ENCODE assay signal across 8 cellular contexts in genomic region chr1:44820945-44821715, GRCh38. TPM values are rescaled to one million over a fixed set of nuclear protein-coding genes. Genes with fewer than 3 reads are reported as not detected.
DNase-seq lines count a peak whose midpoint lies in the region; ATAC-seq and TF ChIP-seq lines count a peak whose summit lies in the region.

No MANE protein-coding gene starts in this region.

- no peaks in the 10 kb centered on the region for H3K36me3 ChIP-seq in lung (ENCODE audit: control insufficient read depth in 2 of 2, insufficient read depth in 2 of 2, low read length in 2 of 2)

- H3K27me3 Mint-ChIP-seq in T-helper 2 cell treated with Interferon-gamma antibody and Interleukin-4, amounts not matched to agents 5 μg/mL and 100 μg/mL, for 36 hours (ENCODE audit: low read depth): no peaks in the 10 kb centered on the region

- no peaks in the 10 kb centered on the region for H3K9me3 Mint-ChIP-seq in T-helper 2 cell treated with Interferon-gamma antibody and Interleukin-4, amounts not matched to agents 5 μg/mL and 100 μg/mL, for 36 hours
- H3K9me3 Mint-ChIP-seq in activated naive CD4-positive, alpha-beta T cell treated with anti-CD3 and anti-CD28 coated beads, Interleukin-2, amount 50 U/mL, for 72 hours: no peaks in the 10 kb centered on the region

- WGBS in lung, 2 donors: 80 to 86% methylated on average over 13 of the region's 13 CpGs

- H3K4me3 ChIP-seq in lung: peak overlapping the region; percentile 17

- H3K4me3 Mint-ChIP-seq in T-helper 2 cell treated with Interferon-gamma antibody and Interleukin-4, amounts not matched to agents 5 μg/mL and 100 μg/mL, for 36 hours: peak overlapping the region; percentile 87

- no peak for ATAC-seq in activated naive CD4-positive, alpha-beta T cell treated with anti-CD3 and anti-CD28 coated beads, Interleukin-2, amount 50 U/mL, for 72 hours
- ATAC-seq in lung (ENCODE audit: insufficient read depth, low FRiP score): no peak

- H3K4me1 ChIP-seq in lung (ENCODE audit: control insufficient read depth in 2 of 2, insufficient read depth in 2 of 2, low read length in 2 of 2): peaks cover 0 to under 1% of the 10 kb centered on the region in 2 donors

- peak overlapping the region in 1 of 2 donors; percentile 16 for H3K27ac ChIP-seq in lung (ENCODE audit: low read depth in 1 of 2, low read length in 1 of 2)
- H3K27ac ChIP-seq in substantia nigra (ENCODE audit: low read depth, low read length, poor library complexity, severe bottlenecking): peak overlapping the region; percentile 88

- no peak for DNase-seq in T-helper 2 cell treated with Interferon-gamma antibody and Interleukin-4, amounts not matched to agents 5 μg/mL and 100 μg/mL, for 36 hours (ENCODE audit: low spot score)
- DNase-seq in T-helper 2 cell: no peak
- DNase-seq in activated naive CD4-positive, alpha-beta T cell treated with anti-CD3 and anti-CD28 coated beads, Interleukin-2, amount 50 U/mL, for 72 hours (ENCODE audit: low spot score in 2 of 2): no peak
- DNase-seq in lung (ENCODE audit: low spot score): no peak
- no peak for DNase-seq in substantia nigra (lab: John Stamatoyannopoulos, UW)
- no peak for DNase-seq in AG08396 (ENCODE audit: low spot score)
- no peak for DNase-seq in amniotic stem cell (lab: John Stamatoyannopoulos, UW)
- DNase-seq in C1 segment of cervical spinal cord (lab: John Stamatoyannopoulos, UW): no peak

- peaks cover 3% of the 10 kb centered on the region for H3K36me3 Mint-ChIP-seq in T-helper 2 cell treated with Interferon-gamma antibody and Interleukin-4, amounts not matched to agents 5 μg/mL and 100 μg/mL, for 36 hours (ENCODE audit: low read depth)
- H3K36me3 Mint-ChIP-seq in activated naive CD4-positive, alpha-beta T cell treated with anti-CD3 and anti-CD28 coated beads, Interleukin-2, amount 50 U/mL, for 72 hours: peaks cover 0 to 15% of the 10 kb centered on the region in 2 donors

- TF ChIP-seq CTCF in lung (IDR thresholded peaks at IDR 0.05; ENCODE audit: control extremely low read depth, extremely low read depth): no peak

- no peaks in the 10 kb centered on the region for H3K9me3 ChIP-seq in lung (ENCODE audit: control insufficient read depth in 2 of 2, insufficient read depth in 1 of 2, low read length in 1 of 2)

- no peaks in the 10 kb centered on the region for H3K27me3 ChIP-seq in lung (ENCODE audit: control insufficient read depth, insufficient read depth)

- peak overlapping the region; percentile 50 for H3K27ac Mint-ChIP-seq in T-helper 2 cell treated with Interferon-gamma antibody and Interleukin-4, amounts not matched to agents 5 μg/mL and 100 μg/mL, for 36 hours
- H3K27ac Mint-ChIP-seq in activated naive CD4-positive, alpha-beta T cell treated with anti-CD3 and anti-CD28 coated beads, Interleukin-2, amount 50 U/mL, for 72 hours: peak overlapping the region; percentile 99 to 100

- H3K4me1 Mint-ChIP-seq in T-helper 2 cell treated with Interferon-gamma antibody and Interleukin-4, amounts not matched to agents 5 μg/mL and 100 μg/mL, for 36 hours (ENCODE audit: low read depth): peaks cover 25% of the 10 kb centered on the region

RNA-seq across cellular contexts. Expression of gene BTBD19, which starts 12.8 kb away (rescaled TPM):
- 10 to 100 TPM in 1 of 2 donors, 1 to 10 TPM in 1; 9.7 to 16.7 TPM for total RNA-seq in activated naive CD4-positive, alpha-beta T cell treated with anti-CD3 and anti-CD28 coated beads, Interleukin-2, amount 50 U/mL, for 72 hours
- total RNA-seq in lung: 10 to 100 TPM in 1 of 2 donors, 1 to 10 TPM in 1; 7.0 to 20.0 TPM
- 10 to 100 TPM in 1 of 2 donors, 1 to 10 TPM in 1; 5.6 to 13.8 TPM for polyA plus RNA-seq in lung

RNA-seq across cellular contexts. Expression of gene DYNLT4, which starts 14.0 kb away (rescaled TPM):
- total RNA-seq in activated naive CD4-positive, alpha-beta T cell treated with anti-CD3 and anti-CD28 coated beads, Interleukin-2, amount 50 U/mL, for 72 hours: under 1 TPM; 0.32 to 0.80 TPM
- total RNA-seq in lung: 10 to 100 TPM in 1 of 2 donors, 1 to 10 TPM in 1; 1.7 to 13.0 TPM
- polyA plus RNA-seq in lung: 1 to 10 TPM; 2.3 to 6.1 TPM

RNA-seq across cellular contexts. Expression of gene PLK3, which starts 21.0 kb away (rescaled TPM):
- total RNA-seq in activated naive CD4-positive, alpha-beta T cell treated with anti-CD3 and anti-CD28 coated beads, Interleukin-2, amount 50 U/mL, for 72 hours: 10 to 100 TPM; 39.6 to 80.8 TPM
- total RNA-seq in lung: 10 to 100 TPM; 16.9 to 45.3 TPM
- 10 to 100 TPM; 28.7 to 78.5 TPM for polyA plus RNA-seq in lung

RNA-seq across cellular contexts. Expression of gene PTCH2, which starts 21.9 kb away (rescaled TPM):
- total RNA-seq in activated naive CD4-positive, alpha-beta T cell treated with anti-CD3 and anti-CD28 coated beads, Interleukin-2, amount 50 U/mL, for 72 hours: 1 to 10 TPM in 1 of 2 donors, under 1 TPM in 1; 0.99 to 1.5 TPM
- total RNA-seq in lung: 1 to 10 TPM in 1 of 2 donors, under 1 TPM in 1; 0.94 to 1.7 TPM
- polyA plus RNA-seq in lung: under 1 TPM; 0.37 TPM

RNA-seq across cellular contexts. Expression of gene BEST4, which starts 33.2 kb away (rescaled TPM):
- 1 to 10 TPM in 1 of 2 donors, under 1 TPM in 1; 0.80 to 1.8 TPM for total RNA-seq in activated naive CD4-positive, alpha-beta T cell treated with anti-CD3 and anti-CD28 coated beads, Interleukin-2, amount 50 U/mL, for 72 hours
- 1 to 10 TPM in 1 of 2 donors, under 1 TPM in 1; 0.23 to 1.4 TPM for total RNA-seq in lung
- polyA plus RNA-seq in lung: under 1 TPM; 0.33 to 0.79 TPM
